Comparison of ENCODE assay signal across 8 cellular contexts in the genomic region with DNA sequence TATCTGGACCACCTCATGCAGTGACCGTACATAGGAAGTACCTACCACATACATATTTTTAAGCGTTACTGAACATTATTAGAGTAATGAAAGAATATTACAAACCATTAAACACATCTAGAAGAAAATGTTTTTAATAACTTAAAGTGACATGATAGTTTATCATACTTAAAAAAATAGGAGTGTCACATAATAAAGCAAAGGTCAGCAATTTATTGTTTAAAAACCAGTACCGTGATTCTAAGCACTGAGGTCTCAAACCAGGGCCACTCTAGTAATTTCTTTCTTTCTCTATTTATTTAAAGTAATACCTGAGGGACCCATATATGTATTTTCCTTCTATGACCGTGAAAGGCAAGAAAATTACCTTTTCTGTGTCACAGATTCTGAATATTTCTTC.
"Had no signal": no experiment of that assay in that cellular context is flagged by ENCODE, and none has a peak within 500 bp of the region (broad histone marks: within the 10 kb centered on the region; RNA-seq: fewer than 3 reads in every experiment).

No MANE protein-coding gene starts in this region.

- FAIRE-seq: H54 had no signal

- H3K4me3 Mint-ChIP-seq: H9, IgD-negative memory B cell had no signal

- H3K9me3 Mint-ChIP-seq: H9, IgD-negative memory B cell had no signal

- H2AFZ ChIP-seq: GM23248 had no signal

- H3K27me3 Mint-ChIP-seq: IgD-negative memory B cell had no signal

- H3K9ac ChIP-seq: GM23248 had no signal

- H3K36me3 Mint-ChIP-seq: IgD-negative memory B cell had no signal

- H3K4me3 ChIP-seq: GM23248 had no signal

- H3K27ac ChIP-seq: GM23248, HL-60 had no signal

- DNase-seq: GM23248, GOT3, H9, HCEC 1CT, KG1 had no signal

- H3K27ac Mint-ChIP-seq: H9, IgD-negative memory B cell had no signal
